ENCODE assay signal across 8 cellular contexts in the genomic region with DNA sequence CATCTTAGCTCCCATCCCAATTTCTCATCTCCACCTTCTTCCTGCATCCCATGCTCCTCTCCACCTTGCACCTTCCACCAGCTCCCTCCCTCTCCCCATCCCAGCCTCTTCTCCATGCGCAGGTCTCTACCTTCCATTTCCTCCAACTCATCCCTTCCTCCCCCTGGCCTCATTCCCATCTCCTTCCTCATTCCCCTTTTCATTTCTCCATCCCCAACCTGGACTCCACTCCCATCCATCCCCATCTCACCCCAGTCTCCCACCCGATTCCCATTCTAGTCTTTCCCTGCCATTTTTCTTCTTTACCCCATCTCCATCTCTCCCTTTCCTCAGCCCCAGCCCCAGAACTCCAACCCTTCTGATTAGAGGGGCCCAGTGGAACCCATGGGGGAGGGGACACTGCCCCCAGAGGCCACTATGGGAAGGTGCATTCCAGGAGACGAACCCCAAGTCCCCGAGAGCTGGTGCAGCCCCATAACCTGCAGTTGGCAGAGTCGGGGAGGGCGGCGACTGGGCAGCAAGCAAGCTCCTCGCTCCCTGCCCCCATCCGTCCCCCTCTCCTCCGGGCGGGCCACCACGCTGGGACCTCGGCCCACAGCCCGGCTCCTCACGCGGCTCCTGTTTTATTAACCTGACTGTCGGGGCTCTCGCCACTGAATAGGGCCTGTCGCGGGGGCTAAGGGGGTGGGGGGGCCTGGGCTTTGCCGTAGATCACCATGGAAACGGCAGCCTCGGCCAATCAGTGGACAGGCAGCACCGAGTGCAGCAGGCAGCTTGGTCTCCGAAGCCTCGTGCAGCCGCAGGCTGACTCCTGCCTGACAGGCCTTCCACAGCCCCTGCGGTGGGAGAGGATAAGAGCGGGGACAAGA.
DNase-seq lines count a peak whose midpoint lies in the region; ATAC-seq, FAIRE-seq and TF ChIP-seq lines count a peak whose summit lies in the region.

No MANE protein-coding gene starts in this region.

- H3K27ac ChIP-seq in OCI-LY1 (ENCODE audit: low read depth, low read length, poor library complexity, severe bottlenecking), result no peak overlapping the region

- DNase-seq in ELF-1 (ENCODE audit: low read depth, low spot score) (peak; percentile 42), H54 (ENCODE audit: insufficient read length, low spot score) (peak; percentile 41), anterior cingulate cortex (lab: John Stamatoyannopoulos, UW) (peak in 52 of 58 donors; percentile 12 to 88 (median 64)), iPS-NIHi11 (ENCODE audit: low spot score) (peak; percentile 80), NCI-H2107 treated with DMSO at 0.1 percent for 48 hours (lab: John Stamatoyannopoulos, UW; ENCODE audit: unreplicated experiment) (no peak)
- DNase-seq in stimulated activated naive CD8-positive, alpha-beta T cell treated with anti-CD3 and anti-CD28 coated beads, Interleukin-15, Interleukin-2, amounts not matched to agents 100 U/mL and 50 U/mL, for 24 hours, result peak; percentile 42

- no peaks in the 10 kb centered on the region for H3K36me3 ChIP-seq in OCI-LY1 (ENCODE audit: insufficient read depth, low read length)

- no peak for FAIRE-seq in H54 (lab: Jason Lieb, UNC)

- H3K9ac ChIP-seq in OCI-LY1 (ENCODE audit: low read length), result no peak overlapping the region

- no peaks in the 10 kb centered on the region for H3K27me3 ChIP-seq in OCI-LY1 (ENCODE audit: insufficient read depth, low read length)

- no peaks in the 10 kb centered on the region for H3K9me2 ChIP-seq in OCI-LY1 (ENCODE audit: low read depth, low read length)

- no peak for TF ChIP-seq POLR2A in H54 (IDR thresholded peaks at IDR 0.05; ENCODE audit: low read depth, low read length)

- no peaks in the 10 kb centered on the region for H3K9me3 ChIP-seq in OCI-LY1 (ENCODE audit: low read length)

- H3F3A ChIP-seq in OCI-LY1 (ENCODE audit: insufficient read depth, low read length), result no peaks in the 10 kb centered on the region

- no peak overlapping the region for H3K4me3 ChIP-seq in OCI-LY1 (ENCODE audit: low read depth, low read length, poor library complexity, severe bottlenecking)

- H2AFZ ChIP-seq in OCI-LY1 (ENCODE audit: low read length), result no peak overlapping the region

- ATAC-seq in stimulated activated naive CD8-positive, alpha-beta T cell treated with anti-CD3 and anti-CD28 coated beads, Interleukin-15, Interleukin-2, amounts not matched to agents 100 U/mL and 50 U/mL, for 24 hours, result peak; percentile 52
- no peak for ATAC-seq in GM19463 (IDR thresholded peaks at IDR 0.05; ENCODE audit: unreplicated experiment)

- H3K79me2 ChIP-seq in OCI-LY1 (ENCODE audit: insufficient read depth, low read length), result no peaks in the 10 kb centered on the region

- no peak overlapping the region for H3K4me2 ChIP-seq in OCI-LY1 (ENCODE audit: low read length)

- no peaks in the 10 kb centered on the region for H4K20me1 ChIP-seq in OCI-LY1 (ENCODE audit: insufficient read depth, low read length)

- TF ChIP-seq CTCF in OCI-LY1 (IDR thresholded peaks at IDR 0.05; ENCODE audit: low read length), result peak; percentile 61

- no peaks in the 10 kb centered on the region for H3K4me1 ChIP-seq in OCI-LY1 (ENCODE audit: insufficient read depth, low read length, severe bottlenecking)
